1 cellular context compared by ENCODE assay signal in the genomic region with DNA sequence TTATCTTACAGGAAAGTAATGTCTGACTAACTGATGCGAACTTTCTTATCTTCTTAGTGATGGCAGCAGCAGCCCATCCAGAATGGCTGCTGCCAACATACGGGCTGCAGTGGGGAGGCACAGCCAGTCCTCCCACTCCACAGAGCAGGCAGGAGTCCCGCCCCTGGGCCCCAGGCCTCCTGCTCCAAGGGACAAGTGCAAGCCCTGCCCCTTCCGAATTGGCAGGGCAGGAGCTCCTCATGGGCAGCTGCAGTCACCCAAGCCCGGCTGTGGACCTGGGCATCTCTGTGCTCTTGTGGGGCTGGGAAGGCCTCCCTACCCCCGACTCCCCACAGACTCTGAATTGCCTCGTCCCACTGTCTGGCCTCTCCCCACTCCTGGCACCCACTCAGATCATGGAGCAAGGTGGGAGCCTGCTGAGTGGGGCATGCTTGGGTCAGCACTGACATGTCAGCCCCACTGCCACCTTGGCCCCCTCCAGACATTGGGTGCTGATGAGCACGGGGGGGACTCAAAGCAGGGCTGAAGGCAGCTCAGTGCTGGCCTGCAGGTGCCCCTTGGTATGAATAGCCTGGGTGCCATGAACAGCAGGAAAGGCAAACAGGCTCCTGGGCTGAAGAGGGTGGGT.
TF ChIP-seq lines count a peak whose summit lies in the region.

No MANE protein-coding gene starts in this region.

TF ChIP-seq in IMR-90, 13 proteins besides CTCF, POLR2A, EP300 and RAD21:
- TF ChIP-seq MXI1 (IDR thresholded peaks at IDR 0.05; ENCODE audit: borderline replicate concordance, low read depth, low read length) (no peak), MAZ (IDR thresholded peaks at IDR 0.05; ENCODE audit: borderline replicate concordance, low read depth, low read length) (no peak), MAFK (IDR thresholded peaks at IDR 0.05; ENCODE audit: low read depth, low read length) (no peak), FOS (IDR thresholded peaks at IDR 0.05; ENCODE audit: low read depth, low read length) (no peak), BHLHE40 (IDR thresholded peaks at IDR 0.05; ENCODE audit: low read depth, low read length) (no peak), CEBPB (IDR thresholded peaks at IDR 0.05; ENCODE audit: low read depth, low read length) (no peak), NFE2L2 (IDR thresholded peaks at IDR 0.05; ENCODE audit: low read depth, low read length) (no peak), CHD1 (IDR thresholded peaks at IDR 0.05; ENCODE audit: low read depth, low read length) (no peak), RCOR1 (IDR thresholded peaks at IDR 0.05; ENCODE audit: insufficient replicate concordance, low read length) (no peak), RFX5 (IDR thresholded peaks at IDR 0.05; ENCODE audit: low read depth, low read length) (no peak), SMC3 (IDR thresholded peaks at IDR 0.05; ENCODE audit: low read depth, low read length) (no peak)
- TF ChIP-seq, protein P1, sequence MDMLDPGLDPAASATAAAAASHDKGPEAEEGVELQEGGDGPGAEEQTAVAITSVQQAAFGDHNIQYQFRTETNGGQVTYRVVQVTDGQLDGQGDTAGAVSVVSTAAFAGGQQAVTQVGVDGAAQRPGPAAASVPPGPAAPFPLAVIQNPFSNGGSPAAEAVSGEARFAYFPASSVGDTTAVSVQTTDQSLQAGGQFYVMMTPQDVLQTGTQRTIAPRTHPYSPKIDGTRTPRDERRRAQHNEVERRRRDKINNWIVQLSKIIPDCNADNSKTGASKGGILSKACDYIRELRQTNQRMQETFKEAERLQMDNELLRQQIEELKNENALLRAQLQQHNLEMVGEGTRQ (IDR thresholded peaks at IDR 0.05; ENCODE audit: low read depth, low read length), result no peak
- TF ChIP-seq, protein P2, sequence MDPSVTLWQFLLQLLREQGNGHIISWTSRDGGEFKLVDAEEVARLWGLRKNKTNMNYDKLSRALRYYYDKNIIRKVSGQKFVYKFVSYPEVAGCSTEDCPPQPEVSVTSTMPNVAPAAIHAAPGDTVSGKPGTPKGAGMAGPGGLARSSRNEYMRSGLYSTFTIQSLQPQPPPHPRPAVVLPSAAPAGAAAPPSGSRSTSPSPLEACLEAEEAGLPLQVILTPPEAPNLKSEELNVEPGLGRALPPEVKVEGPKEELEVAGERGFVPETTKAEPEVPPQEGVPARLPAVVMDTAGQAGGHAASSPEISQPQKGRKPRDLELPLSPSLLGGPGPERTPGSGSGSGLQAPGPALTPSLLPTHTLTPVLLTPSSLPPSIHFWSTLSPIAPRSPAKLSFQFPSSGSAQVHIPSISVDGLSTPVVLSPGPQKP (IDR thresholded peaks at IDR 0.05; ENCODE audit: borderline replicate concordance, low read depth, low read length), result no peak
TF ChIP-seq in IMR-90: peak in this region for 0.
